Comparison of ENCODE assay signal across 1 cellular context in genomic region chr10:17662193-17663138, GRCh38.
TF ChIP-seq lines count a peak whose summit lies in the region.

No MANE protein-coding gene starts in this region.

TF ChIP-seq in K562, 482 proteins besides CTCF, POLR2A, EP300 and RAD21 (continued from another document):
- TF ChIP-seq DACH1 (IDR thresholded peaks at IDR 0.05; ENCODE audit: partially characterized antibody) (peak; percentile 82), HMGN3 (IDR thresholded peaks at IDR 0.05; ENCODE audit: borderline replicate concordance, extremely low read depth, insufficient read length, low read depth, low read length) (peak; percentile 96), ZNF239 (CRISPR knock-in tag; IDR thresholded peaks at IDR 0.05) (peak; percentile 55; the same call in 1 of the 2 replicates), L3MBTL2 (IDR thresholded peaks at IDR 0.05) (peak; percentile 80; the same call in 1 of the 2 replicates), SIN3B (IDR thresholded peaks at IDR 0.05; ENCODE audit: low read depth) (no peak), ARNT (IDR thresholded peaks at IDR 0.05) (peak; percentile 89 to 97), ZNF280A (IDR thresholded peaks at IDR 0.05; ENCODE audit: low read depth, partially characterized antibody) (no peak), ZNF146 (CRISPR knock-in tag; IDR thresholded peaks at IDR 0.05; ENCODE audit: unreplicated experiment) (no peak), BHLHE40 (IDR thresholded peaks at IDR 0.05; ENCODE audit: low read length) (peak; percentile 92), ESRRB (CRISPR knock-in tag; IDR thresholded peaks at IDR 0.05; ENCODE audit: borderline replicate concordance) (no peak)
